Comparison of ENCODE assay signal across 26 cellular contexts in the genomic region with DNA sequence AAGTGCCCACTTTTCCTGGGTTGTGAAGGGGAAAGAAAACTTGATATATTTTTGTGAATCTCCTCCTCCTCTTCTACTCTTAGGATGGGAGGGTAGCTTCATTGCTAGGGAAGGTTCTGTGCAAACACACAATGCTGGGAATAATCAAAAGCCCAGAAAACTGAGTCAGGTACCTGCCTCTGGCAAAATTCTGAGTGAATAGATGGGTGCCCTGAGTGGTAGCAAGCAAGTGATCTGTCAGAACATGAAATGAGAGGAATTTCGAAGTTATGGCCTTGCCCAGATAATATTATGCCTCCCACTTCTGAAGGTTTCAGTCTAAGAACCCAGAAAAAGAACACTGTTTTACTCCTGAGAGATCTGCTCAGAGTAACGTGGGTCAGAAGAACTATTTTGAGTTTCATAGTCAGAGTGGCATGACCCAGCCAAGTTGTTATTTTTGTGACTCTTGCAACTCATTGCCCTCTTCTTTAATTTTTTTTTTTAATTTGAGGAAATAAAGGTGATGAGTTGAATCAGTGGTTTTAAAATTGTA.
"Had no signal": no experiment of that assay in that cellular context is flagged by ENCODE, and none has a peak within 500 bp of the region (broad histone marks: within the 10 kb centered on the region; RNA-seq: fewer than 3 reads in every experiment).

No MANE protein-coding gene starts in this region.

- H3K4me3 Mint-ChIP-seq: activated B cell treated with CpG ODN at 0.5 μM for 24 hours; activated CD8-positive, alpha-beta memory T cell treated with anti-CD3 and anti-CD28 coated beads, Interleukin-2, amount 10 ng/mL, durations not matched to agents 7 days and 5 days; activated CD8-positive, alpha-beta T cell treated with anti-CD3 and anti-CD28 coated beads, Interleukin-2, amount 10 ng/mL, durations not matched to agents 7 days and 5 days; naive thymus-derived CD4-positive, alpha-beta T cell; neural crest cell; T-helper 2 cell treated with Interferon-gamma antibody and Interleukin-4, amounts not matched to agents 5 μg/mL and 100 μg/mL, for 36 hours had no signal

- H3K27ac ChIP-seq: heart right ventricle, spleen, suprapubic skin, tibial nerve had no signal

- H3K27me3 Mint-ChIP-seq: activated B cell treated with CpG ODN at 0.5 μM for 24 hours; activated CD8-positive, alpha-beta memory T cell treated with anti-CD3 and anti-CD28 coated beads, Interleukin-2, amount 10 ng/mL, durations not matched to agents 7 days and 5 days; naive thymus-derived CD4-positive, alpha-beta T cell had no signal

- H3K9me3 ChIP-seq: suprapubic skin, tibial nerve had no signal

- H3K27me3 ChIP-seq: heart right ventricle, spleen, suprapubic skin, tibial nerve had no signal

- H3K27ac Mint-ChIP-seq: activated B cell treated with CpG ODN at 0.5 μM for 24 hours; activated CD8-positive, alpha-beta memory T cell treated with anti-CD3 and anti-CD28 coated beads, Interleukin-2, amount 10 ng/mL, durations not matched to agents 7 days and 5 days; activated CD8-positive, alpha-beta T cell treated with anti-CD3 and anti-CD28 coated beads, Interleukin-2, amount 10 ng/mL, durations not matched to agents 7 days and 5 days; activated naive CD4-positive, alpha-beta T cell treated with anti-CD3 and anti-CD28 coated beads, Interleukin-2, amount 50 U/mL, for 72 hours; activated T-helper 2 cell treated with anti-CD3 and anti-CD28 coated beads, Interferon-gamma antibody, Interleukin-2, Interleukin-4, amounts not matched to agents 10 μg/mL and 5 μg/mL and 100 μg/mL, durations not matched to agents 14 hours and 24 hours and 36 hours; naive thymus-derived CD4-positive, alpha-beta T cell; T-helper 2 cell treated with Interferon-gamma antibody and Interleukin-4, amounts not matched to agents 5 μg/mL and 100 μg/mL, for 36 hours had no signal

- ATAC-seq: activated CD8-positive, alpha-beta memory T cell treated with anti-CD3 and anti-CD28 coated beads, Interleukin-2, amount 10 ng/mL, durations not matched to agents 7 days and 5 days; activated CD8-positive, alpha-beta T cell treated with anti-CD3 and anti-CD28 coated beads, Interleukin-2, amount 10 ng/mL, durations not matched to agents 7 days and 5 days; activated naive CD4-positive, alpha-beta T cell treated with anti-CD3 and anti-CD28 coated beads, Interleukin-2, amount 50 U/mL, for 72 hours; heart right ventricle; left cardiac atrium; left ventricle myocardium superior; naive thymus-derived CD4-positive, alpha-beta T cell; right cardiac atrium had no signal

- H3K4me1 Mint-ChIP-seq: activated B cell treated with CpG ODN at 0.5 μM for 24 hours; activated CD8-positive, alpha-beta memory T cell treated with anti-CD3 and anti-CD28 coated beads, Interleukin-2, amount 10 ng/mL, durations not matched to agents 7 days and 5 days had no signal

- H3K4me1 ChIP-seq: heart right ventricle, spleen, tibial nerve had no signal

- H3K4me3 ChIP-seq: heart right ventricle, spleen, suprapubic skin had no signal

- DNase-seq: activated B cell treated with CpG ODN at 0.5 μM for 24 hours; activated CD4-positive, alpha-beta T cell treated with anti-CD3 and anti-CD28 coated beads, Interleukin-2, amount 50 U/mL, for 1 hour; activated CD8-positive, alpha-beta memory T cell treated with anti-CD3 and anti-CD28 coated beads, Interleukin-2, amount 10 ng/mL, durations not matched to agents 7 days and 5 days; activated CD8-positive, alpha-beta T cell treated with anti-CD3 and anti-CD28 coated beads, Interleukin-2, amount 10 ng/mL, durations not matched to agents 7 days and 5 days; activated T-cell treated with anti-CD3 and anti-CD28 coated beads, Interleukin-2, amount 50 U/mL, for 48 hours; dermis blood vessel endothelial cell; effector CD4-positive, alpha-beta T cell; erythroblast; foreskin melanocyte; heart right ventricle; islet precursor cell; left cardiac atrium; left ventricle myocardium superior; midbrain; naive thymus-derived CD4-positive, alpha-beta T cell; occipital lobe; right cardiac atrium; spleen; stimulated activated naive CD4-positive, alpha-beta T cell; T-helper 1 cell had no signal

- H3K36me3 ChIP-seq: heart right ventricle, spleen, suprapubic skin, tibial nerve had no signal
